In genomic region chr1:190479028-190479427, GRCh38 we compare ENCODE assay signal across 9 cellular contexts. TPM values are rescaled to one million over a fixed set of nuclear protein-coding genes. Genes with fewer than 3 reads are reported as not detected.
A peak's percentile ranks its signal among the peaks of the same experiment; 100 is the strongest.
DNase-seq lines count a peak whose midpoint lies in the region; ATAC-seq and TF ChIP-seq lines count a peak whose summit lies in the region.
"Had no signal": no experiment of that assay in that cellular context is flagged by ENCODE, and none has a peak within 500 bp of the region (broad histone marks: within the 10 kb centered on the region; RNA-seq: fewer than 3 reads in every experiment).

No MANE protein-coding gene starts in this region.

- TF ChIP-seq POLR2A in gastrocnemius medialis (IDR thresholded peaks at IDR 0.05) (no peak), erythroblast (IDR thresholded peaks at IDR 0.05; ENCODE audit: low read length) (no peak)

- POLR2A ChIA-PET in PC-3 (lab: Charles Lee; ENCODE audit: unreplicated experiment), result interaction anchor here (0.6 kb wide), 1 partner anchor 1589 kb away, joined by 43 read pairs; no protein-coding TSS in a partner anchor

- H3K9me3 ChIP-seq in HAP-1, result no peaks in the 10 kb centered on the region
- no peaks in the 10 kb centered on the region for H3K9me3 ChIP-seq in PC-3 (ENCODE audit: low read length)
- no peaks in the 10 kb centered on the region for H3K9me3 ChIP-seq in gastrocnemius medialis

- BruUV-seq in PC-3 (replicated peaks; lab: Mats Ljungman, UMichigan), result no TSS peak

- ATAC-seq in PC-3 (peak; percentile 27), gastrocnemius medialis (no peak), omental fat pad (ENCODE audit: low FRiP score) (no peak)

- CTCF ChIA-PET in PC-3 (lab: Charles Lee), result no interaction called here

- H3K9me2 ChIP-seq in PC-3 (replicated peaks; ENCODE audit: low read length), result no peaks in the 10 kb centered on the region

- H3K4me2 ChIP-seq in PC-3 (ENCODE audit: low read length), result peak overlapping the region; percentile 68

- H3K9ac ChIP-seq in PC-3 (ENCODE audit: low read length), result no peak overlapping the region

- peaks cover 23% of the 10 kb centered on the region for H3K4me1 ChIP-seq in HAP-1
- H3K4me1 ChIP-seq in PC-3 (ENCODE audit: insufficient read depth, low read length), result 0 out of 2 replicates have a peak, but pooled peaks cover 6% of the 10 kb centered on the region
- peaks cover 6 to 7% of the 10 kb centered on the region in 2 donors for H3K4me1 ChIP-seq in gastrocnemius medialis

- H4K20me1 ChIP-seq in PC-3 (ENCODE audit: low read length), result no peaks in the 10 kb centered on the region

- H3K27ac ChIP-seq in PC-3 (ENCODE audit: low read length), result no peak overlapping the region
- no peak overlapping the region for H3K27ac ChIP-seq in gastrocnemius medialis

- H3K79me2 ChIP-seq in PC-3 (ENCODE audit: low read length), result no peaks in the 10 kb centered on the region

- in situ Hi-C loops in HAP-1 (cut with MboI; ENCODE audit: low sequenced_read_pairs) (no loop called here), gastrocnemius medialis (cut with MboI; ENCODE audit: low sequenced_read_pairs in 4 of 4) (no loop called here)

- TF ChIP-seq CTCF in PC-3 (conservative IDR thresholded peaks at IDR 0.05; ENCODE audit: low read depth, low read length) (no peak), foreskin fibroblast (IDR thresholded peaks at IDR 0.05; ENCODE audit: low read depth, low read length) (no peak), gastrocnemius medialis (IDR thresholded peaks at IDR 0.05 in 4 of 5, conservative IDR thresholded peaks at IDR 0.05 in 1 of 5) (no peak), omental fat pad (IDR thresholded peaks at IDR 0.05) (no peak)

- intact Hi-C loops in PC-3 (cut with micrococcal nuclease) (no loop called here), gastrocnemius medialis (cut with DNase I; ENCODE audit: low total_unique reads) (no loop called here)

- no peaks in the 10 kb centered on the region for H3F3A ChIP-seq in PC-3 (ENCODE audit: low read length, unreplicated experiment)

- DNase-seq in HAP-1 (ENCODE audit: low spot score in 2 of 2) (peak; percentile 28 to 55), PC-3 (no peak), foreskin fibroblast (peak in 1 of 2 donors; percentile 25), gastrocnemius medialis (no peak), omental fat pad (ENCODE audit: low spot score) (no peak), NCI-H1092 treated with DMSO at 0.1 percent for 48 hours (lab: John Stamatoyannopoulos, UW) (no peak), erythroblast (lab: John Stamatoyannopoulos, UW) (no peak)
- no peak for DNase-seq in stimulated activated CD8-positive, alpha-beta memory T cell treated with anti-CD3 and anti-CD28 coated beads, Interleukin-4, amount 100 ng/mL, for 48 hours
- DNase-seq: stimulated activated naive CD4-positive, alpha-beta T cell had no signal

- H3K27me3 ChIP-seq in HAP-1 (ENCODE audit: low read depth) (no peaks in the 10 kb centered on the region), PC-3 (ENCODE audit: low read length) (peaks cover 55% of the 10 kb centered on the region), gastrocnemius medialis (peaks cover 12 to 39% (median 33%) of the 10 kb centered on the region in 3 donors)

- H3K36me3 ChIP-seq in HAP-1 (replicated peaks) (no peaks in the 10 kb centered on the region), PC-3 (ENCODE audit: low read depth, low read length) (no peaks in the 10 kb centered on the region; the same call in 1 of the 2 replicates), gastrocnemius medialis (no peaks in the 10 kb centered on the region)

- H3K4me3 ChIP-seq in HAP-1, result peak overlapping the region; percentile 34
- peak overlapping the region; percentile 60 for H3K4me3 ChIP-seq in PC-3 (ENCODE audit: low read length)
- H3K4me3 ChIP-seq in foreskin fibroblast (ENCODE audit: low read depth in 1 of 2, low read length in 2 of 2), result peak overlapping the region; percentile 24 to 63
- peak overlapping the region; percentile 25 to 53 (median 31) for H3K4me3 ChIP-seq in gastrocnemius medialis

- H2AFZ ChIP-seq in PC-3 (ENCODE audit: low read length), result peak overlapping the region; percentile 51

RNA-seq across cellular contexts. Expression of gene BRINP3, which starts 1.4 kb away (rescaled TPM):
- total RNA-seq in PC-3 (2014; rRNA removed) (not detected in 2 replicates), gastrocnemius medialis (under 1 TPM in 1 of 4 donors, not detected in 3; 0.20 TPM), omental fat pad (under 1 TPM in 1 of 4 donors, not detected in 3; 0.19 TPM)

Comparison
In these comparisons a context has a peak if more than half of its experiments do, and no peak if none do; other contexts are left out.
1. DNase-seq: peak in HAP-1 (2 of 2); none in PC-3 (single experiment), gastrocnemius medialis (0 of 2), stimulated activated CD8-positive, alpha-beta memory T cell treated with anti-CD3 and anti-CD28 coated beads, Interleukin-4, amount 100 ng/mL, for 48 hours (single experiment), omental fat pad (single experiment), NCI-H1092 treated with DMSO at 0.1 percent for 48 hours (single experiment) and erythroblast (0 of 2).
2. Peak in every context shown above with its lines, with median percentiles within 50 percentile points of each other: H3K4me3 ChIP-seq.